In genomic region chr10:75448166-75448565, GRCh38 we compare ENCODE assay signal across 19 cellular contexts. TPM values are rescaled to one million over a fixed set of nuclear protein-coding genes. Genes with fewer than 3 reads are reported as not detected.
"Had no signal": no experiment of that assay in that cellular context is flagged by ENCODE, and none has a peak within 500 bp of the region (broad histone marks: within the 10 kb centered on the region; RNA-seq: fewer than 3 reads in every experiment).

No MANE protein-coding gene starts in this region.

- ATAC-seq: left lung; naive thymus-derived CD4-positive, alpha-beta T cell; sciatic nerve; stimulated activated effector memory CD8-positive, alpha-beta T cell treated with anti-CD3 and anti-CD28 coated beads, Interleukin-12 subunit alpha, Interleukin-12 subunit beta, amount 100 ng/mL, for 72 hours had no signal

- H3K27me3 ChIP-seq: left lung, neutrophil, stomach, thyroid gland had no signal

- H2AFZ ChIP-seq: parathyroid adenoma had no signal

- H3K27ac ChIP-seq: dorsolateral prefrontal cortex, left lung, neutrophil, parathyroid adenoma, stomach, thyroid gland had no signal

- H3K79me2 ChIP-seq: parathyroid adenoma had no signal

- DNase-seq: cerebellar nuclear complex; cortex of kidney; dorsolateral prefrontal cortex; effector CD4-positive, alpha-beta T cell; head of caudate nucleus; left lung; mesenchymal stem cell; naive thymus-derived CD4-positive, alpha-beta T cell; stimulated activated CD4-positive, alpha-beta T cell treated with anti-CD3 and anti-CD28 coated beads, Interleukin-2, amount 100 ng/mL, for 24 hours; stimulated activated CD4-positive, alpha-beta T cell treated with anti-CD3 and anti-CD28 coated beads, Interleukin-4, amount 100 ng/mL, for 24 hours; stimulated activated naive CD4-positive, alpha-beta T cell treated with Interleukin-2 at 50 U/mL for 16 hours; stomach; thyroid gland; trophoblast cell had no signal

- H3K9me3 ChIP-seq: neutrophil, thyroid gland had no signal

- H3K36me3 ChIP-seq: neutrophil, thyroid gland had no signal

- H3K4me3 ChIP-seq: dorsolateral prefrontal cortex, left lung, stomach, thyroid gland had no signal

- H3K4me1 ChIP-seq: left lung, parathyroid adenoma, thyroid gland had no signal

- H3K9ac ChIP-seq: parathyroid adenoma had no signal

RNA-seq across cellular contexts. Expression of gene LRMDA, which starts 16.7 kb away (rescaled TPM):
- polyA plus RNA-seq: keratinocyte; naive thymus-derived CD4-positive, alpha-beta T cell had no signal

RNA-seq across cellular contexts. Expression of gene ZNF503, which starts 46.6 kb away (rescaled TPM):
- polyA plus RNA-seq: naive thymus-derived CD4-positive, alpha-beta T cell had no signal
